ENCODE assay signal across 9 cellular contexts in the genomic region with DNA sequence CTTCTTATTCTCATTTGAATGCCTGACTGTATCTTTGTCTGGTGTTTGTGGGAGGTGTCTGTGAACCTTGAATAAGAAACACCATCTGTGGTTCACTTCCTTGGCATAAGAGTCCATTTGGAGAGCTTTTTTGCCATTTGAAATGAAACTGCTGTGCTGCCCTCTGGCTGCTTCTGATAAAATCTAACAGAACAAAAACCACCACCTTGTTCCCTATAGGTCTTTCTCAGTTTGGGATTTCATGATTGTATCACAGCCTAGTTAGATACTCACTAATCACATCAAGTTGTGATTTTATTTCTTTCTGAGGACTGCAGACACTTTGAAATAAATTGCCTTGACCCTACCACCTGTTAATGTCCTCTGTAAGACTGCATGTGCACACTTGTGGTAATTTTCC.
DNase-seq lines count a peak whose midpoint lies in the region.
"Had no signal": no experiment of that assay in that cellular context is flagged by ENCODE, and none has a peak within 500 bp of the region (broad histone marks: within the 10 kb centered on the region; RNA-seq: fewer than 3 reads in every experiment).

No MANE protein-coding gene starts in this region.

- peak; percentile 17 for DNase-seq in GM04503 (ENCODE audit: low read depth)
- peak; percentile 61 for DNase-seq in NCI-H69 (lab: John Stamatoyannopoulos, UW)
- peak; percentile 81 for DNase-seq in fibroblast of peridontal ligament (ENCODE audit: extremely low read depth)
- peak; percentile 48 for DNase-seq in putamen (ENCODE audit: low spot score)
- no peak for DNase-seq in stimulated activated CD4-positive, alpha-beta T cell treated with anti-CD3 and anti-CD28 coated beads, Interleukin-4, amount 100 ng/mL, for 4 hours
- DNase-seq in SKM-1 treated with dmso at 0.1 percent for 144 hours (lab: John Stamatoyannopoulos, UW; ENCODE audit: unreplicated experiment): no peak
- DNase-seq in NCI-H526 treated with DMSO at 0.1 percent for 48 hours (lab: John Stamatoyannopoulos, UW): no peak
- DNase-seq: NCI-H345, nephron progenitor cell had no signal

Comparison
In these comparisons a context has a peak if more than half of its experiments do, and no peak if none do; other contexts are left out.
1. DNase-seq: peak in GM04503 (single experiment), NCI-H69 (single experiment), fibroblast of peridontal ligament (single experiment) and putamen (single experiment); none in stimulated activated CD4-positive, alpha-beta T cell treated with anti-CD3 and anti-CD28 coated beads, Interleukin-4, amount 100 ng/mL, for 4 hours (0 of 2), SKM-1 treated with dmso at 0.1 percent for 144 hours (single experiment) and NCI-H526 treated with DMSO at 0.1 percent for 48 hours (single experiment).